Comparison of ENCODE assay signal across 6 cellular contexts in the genomic region with DNA sequence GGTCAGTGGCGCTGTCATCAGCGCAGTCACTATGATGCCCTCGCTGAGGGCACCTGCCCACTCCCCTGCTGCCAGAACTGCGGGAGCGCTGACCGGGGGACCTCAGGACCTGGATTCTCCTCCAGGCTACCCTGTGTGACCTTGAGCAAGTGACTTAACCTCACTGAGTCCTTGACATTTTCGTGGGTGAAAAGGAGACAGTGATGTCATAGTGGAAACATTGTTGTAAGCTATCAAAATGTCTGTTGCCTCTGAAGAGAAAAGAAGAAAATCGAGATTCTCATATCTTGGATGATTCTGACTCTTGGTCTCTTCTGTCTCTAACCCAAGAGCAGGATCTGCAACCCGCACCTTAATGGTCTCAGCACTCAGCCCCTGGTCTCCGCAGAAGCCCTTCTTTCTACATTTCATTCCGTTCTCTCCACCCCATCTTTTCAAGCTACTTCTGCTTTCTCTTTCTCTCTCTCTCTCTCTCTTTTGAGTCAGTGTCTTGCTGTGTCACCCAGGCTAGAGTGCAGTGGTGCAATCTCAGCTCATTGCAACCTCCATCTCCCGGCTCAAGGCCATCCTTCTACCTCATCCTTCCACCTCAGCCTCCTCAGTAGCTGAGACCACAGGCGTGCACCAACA. TPM values are rescaled to one million over a fixed set of nuclear protein-coding genes. Genes with fewer than 3 reads are reported as not detected.
DNase-seq lines count a peak whose midpoint lies in the region; ATAC-seq and TF ChIP-seq lines count a peak whose summit lies in the region.

No MANE protein-coding gene starts in this region.

- intact Hi-C loops in right lobe of liver (cut with DNase I): no loop called here

- H3K4me1 ChIP-seq in right lobe of liver: peaks cover 0 to 19% (median 9%) of the 10 kb centered on the region in 4 donors

- H3K4me3 ChIP-seq in right lobe of liver: peak overlapping the region; percentile 56 to 69 (median 67)

- peak overlapping the region; percentile 73 for H3K27ac Mint-ChIP-seq in activated T-cell treated with anti-CD3 and anti-CD28 coated beads, Interleukin-2, amount 50 U/mL, for 72 hours

- H3K9me3 ChIP-seq in right lobe of liver: no peaks in the 10 kb centered on the region

- 46% methylated on average over 8 of the region's 13 CpGs for WGBS in right lobe of liver (ENCODE audit: insufficient coverage, low coverage, low lambda C conversion rate, missing lambda C conversion rate)

- H3K27ac ChIP-seq in right lobe of liver: peak overlapping the region; percentile 61 to 72 (median 63)

- peaks cover 0 to 14% of the 10 kb centered on the region in 2 donors for H3K36me3 Mint-ChIP-seq in activated T-cell treated with anti-CD3 and anti-CD28 coated beads, Interleukin-2, amount 50 U/mL, for 72 hours (ENCODE audit: insufficient read depth in 2 of 2)

- TF ChIP-seq POLR2A in right lobe of liver (IDR thresholded peaks at IDR 0.05): no peak

- H3K4me1 Mint-ChIP-seq in activated T-cell treated with anti-CD3 and anti-CD28 coated beads, Interleukin-2, amount 50 U/mL, for 72 hours (ENCODE audit: low read depth): peaks cover 57% of the 10 kb centered on the region

- H3K27me3 ChIP-seq in right lobe of liver: no peaks in the 10 kb centered on the region

- ATAC-seq in GM18502 (IDR thresholded peaks at IDR 0.05; ENCODE audit: poor library complexity, unreplicated experiment) (peak; percentile 30), HG03280 (IDR thresholded peaks at IDR 0.05; ENCODE audit: unreplicated experiment) (peak; percentile 20), right lobe of liver (peak; percentile 1 to 5 (median 1))
- peak; percentile 50 to 55 for ATAC-seq in activated T-cell treated with anti-CD3 and anti-CD28 coated beads, Interleukin-2, amount 50 U/mL, for 72 hours (replicated peaks in 1 of 2)

- no peaks in the 10 kb centered on the region for H3K36me3 ChIP-seq in right lobe of liver

- H3K4me3 Mint-ChIP-seq in activated T-cell treated with anti-CD3 and anti-CD28 coated beads, Interleukin-2, amount 50 U/mL, for 72 hours: peak overlapping the region; percentile 75 to 78

- H3K27me3 Mint-ChIP-seq in activated T-cell treated with anti-CD3 and anti-CD28 coated beads, Interleukin-2, amount 50 U/mL, for 72 hours (ENCODE audit: low read depth): no peaks in the 10 kb centered on the region

- TF ChIP-seq CTCF in right lobe of liver (IDR thresholded peaks at IDR 0.05): no peak

- H3K9me3 Mint-ChIP-seq in activated T-cell treated with anti-CD3 and anti-CD28 coated beads, Interleukin-2, amount 50 U/mL, for 72 hours: no peaks in the 10 kb centered on the region

- DNase-seq in activated T-cell treated with anti-CD3 and anti-CD28 coated beads, Interleukin-2, amount 50 U/mL, for 72 hours: peak; percentile 48 to 50
- DNase-seq in right lobe of liver (no peak), glomerular visceral epithelial cell (ENCODE audit: extremely low spot score) (no peak), DMS 273 (lab: John Stamatoyannopoulos, UW; ENCODE audit: unreplicated experiment) (no peak)

RNA-seq across cellular contexts. Expression of gene TUBA4A, which starts 1.0 kb away (rescaled TPM):
- total RNA-seq in activated T-cell treated with anti-CD3 and anti-CD28 coated beads, Interleukin-2, amount 50 U/mL, for 72 hours: 10 to 100 TPM; 82.0 to 99.8 TPM
- total RNA-seq in right lobe of liver: 100 to 1,000 TPM in 1 of 6 experiments, 10 to 100 TPM in 5; 14.9 to 114 (median 35.6) TPM

RNA-seq across cellular contexts. Expression of gene TUBA4B, which starts 1.7 kb away (rescaled TPM):
- not detected for total RNA-seq in activated T-cell treated with anti-CD3 and anti-CD28 coated beads, Interleukin-2, amount 50 U/mL, for 72 hours
- 1 to 10 TPM in 1 of 6 experiments, under 1 TPM in 3, not detected in 2; 0.27 to 2.0 (median 0.57) TPM for total RNA-seq in right lobe of liver

RNA-seq across cellular contexts. Expression of gene STK16, which starts 9.4 kb away (rescaled TPM):
- 10 to 100 TPM; 36.8 to 46.0 TPM for total RNA-seq in activated T-cell treated with anti-CD3 and anti-CD28 coated beads, Interleukin-2, amount 50 U/mL, for 72 hours
- total RNA-seq in right lobe of liver: 10 to 100 TPM; 17.7 to 28.1 (median 21.9) TPM

RNA-seq across cellular contexts. Expression of gene GLB1L, which starts 9.5 kb away (rescaled TPM):
- 1 to 10 TPM; 2.3 to 3.4 TPM for total RNA-seq in activated T-cell treated with anti-CD3 and anti-CD28 coated beads, Interleukin-2, amount 50 U/mL, for 72 hours
- 1 to 10 TPM; 2.1 to 4.2 (median 2.8) TPM for total RNA-seq in right lobe of liver

RNA-seq across cellular contexts. Expression of gene DNAJB2, which starts 24.5 kb away (rescaled TPM):
- 10 to 100 TPM; 71.1 to 88.1 TPM for total RNA-seq in activated T-cell treated with anti-CD3 and anti-CD28 coated beads, Interleukin-2, amount 50 U/mL, for 72 hours
- total RNA-seq in right lobe of liver: 10 to 100 TPM; 32.6 to 52.1 (median 39.9) TPM

Comparison
In these comparisons a context has a peak if more than half of its experiments do, and no peak if none do; other contexts are left out.
1. ATAC-seq: peak in every context shown above with its lines; median percentile 52 in activated T-cell treated with anti-CD3 and anti-CD28 coated beads, Interleukin-2, amount 50 U/mL, for 72 hours; 30 in GM18502; 20 in HG03280; 1 in right lobe of liver.
2. DNase-seq: peak in activated T-cell treated with anti-CD3 and anti-CD28 coated beads, Interleukin-2, amount 50 U/mL, for 72 hours (2 of 2); none in right lobe of liver (0 of 3), glomerular visceral epithelial cell (single experiment) and DMS 273 (single experiment).